Comparison of ENCODE assay signal across 23 cellular contexts in the genomic region with DNA sequence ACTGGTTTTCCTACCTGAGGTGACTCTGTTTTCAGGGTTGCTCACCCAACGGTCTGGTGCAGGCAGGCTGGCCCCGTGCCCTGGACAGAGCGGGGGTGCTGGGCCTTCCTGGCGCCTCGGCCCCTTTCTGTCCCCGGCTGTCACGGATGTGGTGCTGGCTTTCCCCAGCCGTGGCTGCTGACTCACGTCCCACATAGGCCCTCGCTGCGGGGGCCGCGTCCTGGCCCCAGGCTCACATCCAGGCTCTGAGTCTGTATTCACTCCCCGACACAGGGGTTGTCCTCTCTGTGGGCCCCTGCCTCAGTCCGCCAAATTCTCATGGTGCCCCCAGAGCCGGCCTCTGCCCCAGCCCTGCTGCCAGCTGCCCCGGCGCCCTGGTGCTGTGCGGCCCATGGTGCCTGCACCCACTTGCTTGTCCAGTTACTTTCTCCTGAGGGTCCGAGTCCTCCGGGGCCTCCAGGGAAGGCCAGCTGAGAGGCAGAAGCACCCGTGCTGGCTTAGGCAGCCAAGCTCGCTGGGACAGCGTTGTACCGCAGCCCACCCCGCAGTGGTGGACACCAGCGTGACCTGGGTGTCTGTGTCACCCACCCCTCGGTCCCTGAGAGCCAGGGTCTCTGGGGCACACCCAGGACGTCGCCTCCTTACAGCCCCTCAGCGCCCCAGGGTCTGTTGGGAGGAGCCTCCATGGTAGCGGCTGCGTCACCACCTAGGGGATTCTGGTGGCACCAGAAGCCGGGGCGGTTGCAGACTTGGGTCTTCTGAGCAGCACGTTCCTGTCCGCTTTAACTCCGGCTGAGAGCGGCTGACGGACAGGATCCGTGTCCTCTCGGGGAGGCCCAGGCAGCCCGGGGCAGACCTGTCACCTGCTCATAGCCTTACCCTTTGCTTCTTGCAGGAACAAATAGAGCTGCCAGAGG. TPM values are rescaled to one million over a fixed set of nuclear protein-coding genes. Genes with fewer than 3 reads are reported as not detected.
DNase-seq lines count a peak whose midpoint lies in the region; ATAC-seq, FAIRE-seq and TF ChIP-seq lines count a peak whose summit lies in the region.
"Had no signal": no experiment of that assay in that cellular context is flagged by ENCODE, and none has a peak within 500 bp of the region (broad histone marks: within the 10 kb centered on the region; RNA-seq: fewer than 3 reads in every experiment).

No MANE protein-coding gene starts in this region.

- no peak overlapping the region for H3K56ac ChIP-seq in H1 (replicated peaks; ENCODE audit: insufficient read length, low read depth, low read length)

- peaks cover 4% of the 10 kb centered on the region; the same call in 1 of the 2 replicates for H3K79me1 ChIP-seq in H1 (ENCODE audit: low read depth, low read length)
- peaks cover 5% of the 10 kb centered on the region for H3K79me1 ChIP-seq in neuronal stem cell (ENCODE audit: low read depth, low read length)

- H4K91ac ChIP-seq in H1 (replicated peaks; ENCODE audit: insufficient read length, low read length): no peak overlapping the region
- H4K91ac ChIP-seq in neuronal stem cell (ENCODE audit: low read depth, low read length, poor library complexity): no peak overlapping the region

- TF ChIP-seq EP300 in HepG2 (IDR thresholded peaks at IDR 0.05; ENCODE audit: low read depth in 2 of 2, low read length in 2 of 2) (no peak), HepG2 (CRISPR knock-in tag; IDR thresholded peaks at IDR 0.05; ENCODE audit: borderline replicate concordance) (no peak), H1 (IDR thresholded peaks at IDR 0.05; ENCODE audit: borderline replicate concordance in 1 of 2, low read depth in 2 of 2, low read length in 2 of 2) (no peak)

- TF ChIP-seq RAD21 in HepG2 (CRISPR knock-in tag; IDR thresholded peaks at IDR 0.05): no peak
- no peak for TF ChIP-seq RAD21 in H1 (IDR thresholded peaks at IDR 0.05 in 1 of 2, conservative IDR thresholded peaks at IDR 0.05 in 1 of 2; ENCODE audit: low read depth in 2 of 2, low read length in 2 of 2)

- H4K20me1 ChIP-seq in HepG2 (ENCODE audit: insufficient read depth, low read length) (0 out of 2 replicates have a peak, but pooled peaks cover 4% of the 10 kb centered on the region), H1 (replicated peaks in 1 of 2; ENCODE audit: control insufficient read depth in 1 of 2, insufficient read depth in 2 of 2, low read length in 2 of 2) (peaks cover 3 to 21% of the 10 kb centered on the region in 2 experiments)

- TF ChIP-seq POLR2A in HepG2 (IDR thresholded peaks at IDR 0.05; ENCODE audit: insufficient read depth in 1 of 2, low read depth in 2 of 2, low read length in 2 of 2) (no peak), right lobe of liver (IDR thresholded peaks at IDR 0.05) (no peak), H1 (IDR thresholded peaks at IDR 0.05; ENCODE audit: control extremely low read depth in 1 of 2, low read depth in 2 of 2, low read length in 2 of 2) (no peak)

- H2BK120ac ChIP-seq in H1 (replicated peaks; ENCODE audit: low read depth, low read length): no peak overlapping the region
- no peak overlapping the region for H2BK120ac ChIP-seq in neuronal stem cell (ENCODE audit: low read depth, low read length)

- H2AK5ac ChIP-seq in H1 (ENCODE audit: low read depth, low read length): no peak overlapping the region
- no peak overlapping the region for H2AK5ac ChIP-seq in neuronal stem cell (ENCODE audit: low read depth, low read length)

- H3K9me3 ChIP-seq in HepG2 (ENCODE audit: low read length) (no peaks in the 10 kb centered on the region), right lobe of liver (no peaks in the 10 kb centered on the region), H1 (ENCODE audit: insufficient read depth in 2 of 2, low read depth in 1 of 2, low read length in 1 of 2) (no peaks in the 10 kb centered on the region), neuronal stem cell (replicated peaks in 1 of 2; ENCODE audit: control insufficient read depth in 2 of 2, insufficient read depth in 1 of 2, low read depth in 1 of 2, low read length in 2 of 2) (no peaks in the 10 kb centered on the region)
- H3K9me3 ChIP-seq: A549, left lung, transverse colon had no signal

- H3K4me1 ChIP-seq in HepG2 (ENCODE audit: insufficient read depth, low read length) (peaks cover 38% of the 10 kb centered on the region), right lobe of liver (peaks cover 0 to 34% (median 16%) of the 10 kb centered on the region in 4 donors), H1 (replicated peaks in 1 of 4; ENCODE audit: control insufficient read depth in 3 of 4, insufficient read depth in 4 of 4, low read length in 3 of 4) (peaks cover 0 to 2% (median under 1%) of the 10 kb centered on the region in 4 experiments; a peak in 5 of 7 replicates), neuronal stem cell (ENCODE audit: control insufficient read depth in 2 of 2, insufficient read depth in 1 of 2, low read depth in 1 of 2, low read length in 2 of 2) (peaks cover 3 to 5% of the 10 kb centered on the region in 2 donors)

- POLR2A ChIA-PET in HepG2 (lab: Yijun Ruan, JAX): interaction anchor here (0.6 kb wide), 1 partner anchor 53 kb away, joined by 3 read pairs; no protein-coding TSS in a partner anchor
- POLR2A ChIA-PET in H1 (lab: Charles Lee; ENCODE audit: partially characterized antibody): interaction anchor here (0.8 to 1.2 kb wide), 2 partner anchors 38 to 105 kb away, joined by 3 to 4 read pairs; partner anchors contain the start of gene BAIAP2

- H3K23ac ChIP-seq in H1 (ENCODE audit: insufficient read length) (no peak overlapping the region), neuronal stem cell (ENCODE audit: low read depth, low read length, poor library complexity) (no peak overlapping the region)

- BruUV-seq in HepG2 (replicated peaks; lab: Mats Ljungman, UMichigan): no TSS peak

- no peak for DNase-seq in HepG2 (ENCODE audit: low spot score)
- DNase-seq in right lobe of liver: no peak
- DNase-seq in RCC 7860 (ENCODE audit: low spot score): peak; percentile 97
- DNase-seq in H1 (ENCODE audit: low read depth in 1 of 2, low spot score in 2 of 2): no peak
- DNase-seq in stimulated activated effector memory CD8-positive, alpha-beta T cell treated with anti-CD3 and anti-CD28 coated beads, Interleukin-12 subunit alpha, Interleukin-12 subunit beta, amount 100 ng/mL, for 72 hours (ENCODE audit: low spot score in 2 of 2): no peak
- DNase-seq in neuronal stem cell (ENCODE audit: low spot score): no peak
- DNase-seq: activated T-cell treated with anti-CD3 and anti-CD28 coated beads, Interleukin-2, amount 50 U/mL, for 1 hour; dermis blood vessel endothelial cell; foreskin melanocyte; Karpas-422; NCI-H1417 treated with DMSO at 0.1 percent for 48 hours; NCI-H82; stimulated activated naive CD4-positive, alpha-beta T cell; transverse colon had no signal

- H4K8ac ChIP-seq in H1 (ENCODE audit: extremely low read depth, insufficient read depth, low read length) (peak overlapping the region; percentile 85), neuronal stem cell (ENCODE audit: low read depth, low read length) (no peak overlapping the region)

- WGBS in HepG2 (ENCODE audit: low lambda C conversion rate): 96% methylated on average over 43 of the region's 43 CpGs
- WGBS in right lobe of liver (ENCODE audit: insufficient coverage, low coverage, low lambda C conversion rate, missing lambda C conversion rate): 92% methylated on average over 10 of the region's 43 CpGs
- WGBS in H1 (ENCODE audit: extremely low coverage in 1 of 2, insufficient coverage in 1 of 2, insufficient read length in 1 of 2, insufficient replicate concordance in 2 of 2, low coverage in 1 of 2, low lambda C conversion rate in 2 of 2, missing lambda C conversion rate in 1 of 2), 2 experiments: 93% methylated on average over 42 of the region's 43 CpGs; no CpG with 5 or more reads in 1 of the 2 experiments
- no CpG with 5 or more reads among the region's 43 CpGs for WGBS in neuronal stem cell (ENCODE audit: extremely low coverage in 2 of 2, insufficient read length in 2 of 2, insufficient replicate concordance in 1 of 2), 2 donors

- H4K5ac ChIP-seq in H1 (ENCODE audit: insufficient read length, low read depth, low read length): no peak overlapping the region

- no peak overlapping the region for H3K27ac Mint-ChIP-seq in stimulated activated effector memory CD8-positive, alpha-beta T cell treated with anti-CD3 and anti-CD28 coated beads, Interleukin-12 subunit alpha, Interleukin-12 subunit beta, amount 100 ng/mL, for 72 hours
- H3K27ac Mint-ChIP-seq: activated naive CD4-positive, alpha-beta T cell treated with anti-CD3 and anti-CD28 coated beads, Interleukin-2, amount 50 U/mL, for 72 hours had no signal

- H2BK12ac ChIP-seq in H1 (ENCODE audit: low read depth, low read length) (no peak overlapping the region), neuronal stem cell (ENCODE audit: low read length) (no peak overlapping the region)

- H3K18ac ChIP-seq in H1 (ENCODE audit: extremely low read depth, low read length): no peak overlapping the region
- H3K18ac ChIP-seq in neuronal stem cell (ENCODE audit: low read length): no peak overlapping the region

- H3K4me3 ChIP-seq in HepG2 (replicated peaks in 1 of 3; ENCODE audit: insufficient read depth in 1 of 3, low read depth in 2 of 3, low read length in 3 of 3) (no peak overlapping the region), right lobe of liver (no peak overlapping the region), H1 (ENCODE audit: extremely low read depth in 1 of 4, insufficient read depth in 2 of 4, low read depth in 3 of 4, low read length in 4 of 4) (no peak overlapping the region), neuronal stem cell (ENCODE audit: low read length in 2 of 2) (no peak overlapping the region)
- H3K4me3 ChIP-seq: A549, left lung, transverse colon had no signal

- no peak overlapping the region for H2BK5ac ChIP-seq in H1 (ENCODE audit: low read depth, low read length)
- no peak overlapping the region for H2BK5ac ChIP-seq in neuronal stem cell (ENCODE audit: low read length)

- H3K27ac ChIP-seq in HepG2 (ENCODE audit: extremely low read length, insufficient read depth, low read length) (no peak overlapping the region), right lobe of liver (no peak overlapping the region), H1 (ENCODE audit: low read depth, low read length) (no peak overlapping the region), neuronal stem cell (replicated peaks; ENCODE audit: low read length) (no peak overlapping the region)
- H3K27ac ChIP-seq: A549, epithelial cell of prostate, left lung, transverse colon had no signal

- no peak overlapping the region for H3K4me3 Mint-ChIP-seq in stimulated activated effector memory CD8-positive, alpha-beta T cell treated with anti-CD3 and anti-CD28 coated beads, Interleukin-12 subunit alpha, Interleukin-12 subunit beta, amount 100 ng/mL, for 72 hours

- H2BK20ac ChIP-seq in H1 (ENCODE audit: low read length): no peak overlapping the region

- no peak overlapping the region for H3K9ac ChIP-seq in HepG2 (ENCODE audit: insufficient read depth, low read depth, low read length)
- no peak overlapping the region for H3K9ac ChIP-seq in H1 (replicated peaks in 1 of 4; ENCODE audit: extremely low read depth in 1 of 4, low read depth in 3 of 4, low read length in 3 of 4)
- no peak overlapping the region for H3K9ac ChIP-seq in neuronal stem cell (ENCODE audit: low read depth, low read length, poor library complexity)

- H3K27me3 ChIP-seq in HepG2 (ENCODE audit: control insufficient read depth in 1 of 2, insufficient read depth in 2 of 2, low read length in 2 of 2): peaks cover 0 to 7% of the 10 kb centered on the region in 2 experiments; a peak in 3 of 5 replicates
- H3K27me3 ChIP-seq in right lobe of liver: no peaks in the 10 kb centered on the region
- H3K27me3 ChIP-seq in H1 (replicated peaks in 1 of 4; ENCODE audit: control insufficient read depth in 3 of 4, extremely low read depth in 1 of 4, insufficient read depth in 3 of 4, low read length in 3 of 4): peaks cover 0 to 4% (median 3%) of the 10 kb centered on the region in 4 experiments; a peak in 3 of 7 replicates
- no peaks in the 10 kb centered on the region for H3K27me3 ChIP-seq in neuronal stem cell (ENCODE audit: control insufficient read depth in 3 of 3, insufficient read depth in 3 of 3, low read depth in 1 of 3, low read length in 3 of 3)
- H3K27me3 ChIP-seq: transverse colon had no signal

- H3K4me1 Mint-ChIP-seq in stimulated activated effector memory CD8-positive, alpha-beta T cell treated with anti-CD3 and anti-CD28 coated beads, Interleukin-12 subunit alpha, Interleukin-12 subunit beta, amount 100 ng/mL, for 72 hours: peaks cover 16% of the 10 kb centered on the region

- H2BK15ac ChIP-seq in H1 (ENCODE audit: low read length): no peak overlapping the region
- no peak overlapping the region for H2BK15ac ChIP-seq in neuronal stem cell (ENCODE audit: low read length)

- in situ Hi-C loops in HepG2 (cut with HindIII; ENCODE audit: extremely low pct_ligation_motif_present, low pct_unique_long_range_greater_than_20kb): no loop called here

- H3K4me2 ChIP-seq in HepG2 (ENCODE audit: low read depth, low read length) (no peak overlapping the region), H1 (ENCODE audit: insufficient read depth in 1 of 2, low read depth in 2 of 2, low read length in 2 of 2) (no peak overlapping the region), neuronal stem cell (ENCODE audit: insufficient read depth, low read length, poor library complexity, severe bottlenecking) (no peak overlapping the region)
- H3K4me2 ChIP-seq: A549 had no signal

- no peaks in the 10 kb centered on the region for H3K9me3 Mint-ChIP-seq in stimulated activated effector memory CD8-positive, alpha-beta T cell treated with anti-CD3 and anti-CD28 coated beads, Interleukin-12 subunit alpha, Interleukin-12 subunit beta, amount 100 ng/mL, for 72 hours
- H3K9me3 Mint-ChIP-seq: activated naive CD4-positive, alpha-beta T cell treated with anti-CD3 and anti-CD28 coated beads, Interleukin-2, amount 50 U/mL, for 72 hours had no signal

- H3K23me2 ChIP-seq in H1 (ENCODE audit: low read depth, low read length): no peaks in the 10 kb centered on the region

- H3K36me3 ChIP-seq in HepG2 (replicated peaks in 1 of 2; ENCODE audit: control insufficient read depth in 1 of 2, insufficient read depth in 2 of 2, low read length in 2 of 2) (peaks cover 30 to 47% of the 10 kb centered on the region in 2 experiments), right lobe of liver (peaks cover 0 to 40% (median 7%) of the 10 kb centered on the region in 4 donors), H1 (ENCODE audit: control insufficient read depth in 2 of 4, insufficient read depth in 4 of 4, low read length in 3 of 4) (peaks cover 0 to 8% (median 1%) of the 10 kb centered on the region in 4 experiments; a peak in 3 of 8 replicates), neuronal stem cell (replicated peaks in 1 of 2; ENCODE audit: control insufficient read depth in 2 of 2, insufficient read depth in 2 of 2, low read length in 2 of 2) (peaks cover 24 to 54% of the 10 kb centered on the region in 2 donors)

- peaks cover 28% of the 10 kb centered on the region for H3K36me3 Mint-ChIP-seq in stimulated activated effector memory CD8-positive, alpha-beta T cell treated with anti-CD3 and anti-CD28 coated beads, Interleukin-12 subunit alpha, Interleukin-12 subunit beta, amount 100 ng/mL, for 72 hours
- H3K36me3 Mint-ChIP-seq: activated naive CD4-positive, alpha-beta T cell treated with anti-CD3 and anti-CD28 coated beads, Interleukin-2, amount 50 U/mL, for 72 hours had no signal

- H3K14ac ChIP-seq in H1 (ENCODE audit: insufficient read length) (no peak overlapping the region), neuronal stem cell (ENCODE audit: low read length) (no peak overlapping the region)

- CTCF ChIA-PET in HepG2 (lab: Yijun Ruan, JAX; ENCODE audit: low intra/inter-chr PET ratio, low total read pairs) (no interaction called here), H1 (lab: Charles Lee; ENCODE audit: partially characterized antibody) (interaction anchor here (0.7 to 1.5 kb wide), 5 partner anchors 8 to 33 kb away, joined by 3 to 7 read pairs (median 4); no protein-coding TSS in a partner anchor)

- H2AFZ ChIP-seq in HepG2 (ENCODE audit: low read length): no peak overlapping the region
- no peak overlapping the region for H2AFZ ChIP-seq in H1 (ENCODE audit: low read length)
- no peak overlapping the region for H2AFZ ChIP-seq in neuronal stem cell (ENCODE audit: low read length)

- FAIRE-seq in HepG2 (lab: Jason Lieb, UNC): no peak
- FAIRE-seq in RCC 7860 (lab: Jason Lieb, UNC): peak; percentile 95
- FAIRE-seq in H1 (lab: Jason Lieb, UNC): no peak
- FAIRE-seq: A549, GM18507, GM19239, TTC549 had no signal

- no peak for TF ChIP-seq CTCF in HepG2 (CRISPR knock-in tag; IDR thresholded peaks at IDR 0.05)
- TF ChIP-seq CTCF in right lobe of liver (IDR thresholded peaks at IDR 0.05): no peak
- no peak for TF ChIP-seq CTCF in H1 (IDR thresholded peaks at IDR 0.05; ENCODE audit: control extremely low read depth in 1 of 3, insufficient read depth in 1 of 3, low read depth in 1 of 3, low read length in 3 of 3)

- H3K4ac ChIP-seq in H1 (replicated peaks; ENCODE audit: insufficient read length, low read depth, low read length) (no peak overlapping the region), neuronal stem cell (ENCODE audit: low read length) (no peak overlapping the region)

- H3K79me2 ChIP-seq in HepG2 (ENCODE audit: insufficient read depth, low read length) (no peaks in the 10 kb centered on the region), H1 (ENCODE audit: control insufficient read depth in 1 of 2, insufficient read depth in 2 of 2, low read length in 2 of 2) (no peaks in the 10 kb centered on the region; a peak in 1 of 4 replicates)

- ATAC-seq in HepG2: no peak
- no peak for ATAC-seq in right lobe of liver
- peak; percentile 56 for ATAC-seq in stimulated activated effector memory CD8-positive, alpha-beta T cell treated with anti-CD3 and anti-CD28 coated beads, Interleukin-12 subunit alpha, Interleukin-12 subunit beta, amount 100 ng/mL, for 72 hours
- ATAC-seq in HG03159 (IDR thresholded peaks at IDR 0.05; ENCODE audit: unreplicated experiment): no peak
- no peak for ATAC-seq in GM18519 (IDR thresholded peaks at IDR 0.05; ENCODE audit: low FRiP score, unreplicated experiment)
- ATAC-seq: A549, left lung had no signal

- intact Hi-C loops in HepG2 (cut with micrococcal nuclease; ENCODE audit: unreplicated experiment): no loop called here
- intact Hi-C loops in right lobe of liver (cut with DNase I): loop anchor here in 1 of 2 donors (10.0 kb wide), 1 partner anchor 107 kb away; no protein-coding TSS in a partner anchor

RNA-seq across cellular contexts. Expression of gene CHMP6, which starts 6.1 kb away (rescaled TPM):
- total RNA-seq in HepG2 (2016; rRNA removed; fragmentation: Illumina TruSeq; extraction: Trizol) (24.2 and 24.6 TPM in 2 replicates), right lobe of liver (10 to 100 TPM; 13.4 to 27.8 (median 15.6) TPM)
- 5.9 and 6.6 TPM in 2 replicates for total RNA-seq in HepG2 (2016; cell fraction: cytosol; rRNA removed; fragmentation: Illumina TruSeq; extraction: Trizol; ENCODE audit: low read depth)
- 24.5 and 25.5 TPM in 2 replicates for total RNA-seq in HepG2 (2016; cell fraction: insoluble cytoplasmic fraction; rRNA removed; fragmentation: Illumina TruSeq; extraction: Trizol)
- total RNA-seq in HepG2 (2016; cell fraction: membrane; rRNA removed; fragmentation: Illumina TruSeq; extraction: Trizol): 14.7 and 15.5 TPM in 2 replicates
- total RNA-seq in HepG2 (2016; cell fraction: nucleus; rRNA removed; fragmentation: Illumina TruSeq; extraction: Trizol): 12.8 and 13.9 TPM in 2 replicates
- polyA plus RNA-seq in HepG2 (2011; rRNA removed) (11.1 and 17.7 TPM in 2 replicates), H1 (2011; rRNA removed) (24.3 and 28.9 TPM in 2 replicates)
- polyA plus RNA-seq in HepG2 (2011; cell fraction: cytosol; rRNA removed): 14.2 and 21.6 TPM in 2 replicates
- 31.7 and 32.3 TPM in 2 replicates for polyA plus RNA-seq in HepG2 (2011; cell fraction: nucleus; rRNA removed)
- polyA plus RNA-seq in HepG2 (2012): 10.1 and 14.6 TPM in 2 replicates
- polyA plus RNA-seq in HepG2 (2016; cell fraction: cytosol; fragmentation: Illumina TruSeq; extraction: Trizol; ENCODE audit: low read depth): 8.4 and 9.7 TPM in 2 replicates
- polyA plus RNA-seq in HepG2 (2016; cell fraction: insoluble cytoplasmic fraction; fragmentation: Illumina TruSeq; extraction: Trizol; ENCODE audit: low read depth): 42.4 and 45.1 TPM in 2 replicates
- 14.8 and 17.6 TPM in 2 replicates for polyA plus RNA-seq in HepG2 (2016; cell fraction: membrane; fragmentation: Illumina TruSeq; extraction: Trizol; ENCODE audit: low read depth)
- polyA plus RNA-seq in HepG2 (2016; cell fraction: nucleus; fragmentation: Illumina TruSeq; extraction: Trizol; ENCODE audit: insufficient read depth, low read depth): 34.7 and 37.8 TPM in 2 replicates
- polyA minus RNA-seq in HepG2 (2011; rRNA and poly(A)+ RNA removed; ENCODE audit: low replicate concordance): 6.7 and 18.8 TPM in 2 replicates
- polyA minus RNA-seq in HepG2 (2011; cell fraction: cytosol; rRNA and poly(A)+ RNA removed): 8.2 and 11.1 TPM in 2 replicates
- 20.0 and 22.4 TPM in 2 replicates for polyA minus RNA-seq in HepG2 (2011; cell fraction: nucleus; rRNA and poly(A)+ RNA removed)
- 15.7 and 16.0 TPM in 2 replicates for total RNA-seq in H1 (2021; fragmentation: NEBNext Ultra II Directional; extraction: Animal tissue kit (Norgen Biotek cat#: 25700))
- 22.9 TPM for polyA plus RNA-seq in H1 (2011; cell fraction: cytosol; rRNA removed)
- polyA plus RNA-seq in H1 (2011; cell fraction: nucleus; rRNA removed): 23.5 TPM
- polyA plus RNA-seq in H1 (2012, experiment 1 of 2): 8.5 to 14.9 TPM (median 13.4 TPM) in 4 replicates
- polyA plus RNA-seq in H1 (2012, experiment 2 of 2): 13.4 TPM
- polyA plus RNA-seq in H1 (2013, experiment 1 of 2): 9.5 TPM
- 7.9 TPM for polyA plus RNA-seq in H1 (2013, experiment 2 of 2)
- polyA minus RNA-seq in H1 (2011; rRNA and poly(A)+ RNA removed): 5.7 and 6.4 TPM in 2 replicates
- polyA minus RNA-seq in H1 (2011; cell fraction: cytosol; rRNA and poly(A)+ RNA removed): 7.2 TPM
- 15.6 TPM for polyA minus RNA-seq in H1 (2011; cell fraction: nucleus; rRNA and poly(A)+ RNA removed)
- 14.3 TPM for polyA plus RNA-seq in neuronal stem cell (2013, experiment 1 of 2)
- 13.1 TPM for polyA plus RNA-seq in neuronal stem cell (2013, experiment 2 of 2)

RNA-seq across cellular contexts. Expression of gene BAIAP2, which starts 37.2 kb away (rescaled TPM):
- 16.3 and 22.5 TPM in 2 replicates for total RNA-seq in HepG2 (2016; rRNA removed; fragmentation: Illumina TruSeq; extraction: Trizol)
- 8.5 and 9.9 TPM in 2 replicates for total RNA-seq in HepG2 (2016; cell fraction: cytosol; rRNA removed; fragmentation: Illumina TruSeq; extraction: Trizol; ENCODE audit: low read depth)
- total RNA-seq in HepG2 (2016; cell fraction: insoluble cytoplasmic fraction; rRNA removed; fragmentation: Illumina TruSeq; extraction: Trizol): 15.1 and 19.9 TPM in 2 replicates
- 11.6 and 11.8 TPM in 2 replicates for total RNA-seq in HepG2 (2016; cell fraction: membrane; rRNA removed; fragmentation: Illumina TruSeq; extraction: Trizol)
- total RNA-seq in HepG2 (2016; cell fraction: nucleus; rRNA removed; fragmentation: Illumina TruSeq; extraction: Trizol): 15.9 and 21.1 TPM in 2 replicates
- polyA plus RNA-seq in HepG2 (2011; rRNA removed): 24.0 and 29.8 TPM in 2 replicates
- 14.8 and 22.5 TPM in 2 replicates for polyA plus RNA-seq in HepG2 (2011; cell fraction: cytosol; rRNA removed)
- 101 and 122 TPM in 2 replicates for polyA plus RNA-seq in HepG2 (2011; cell fraction: nucleus; rRNA removed)
- 34.4 and 34.9 TPM in 2 replicates for polyA plus RNA-seq in HepG2 (2012)
- polyA plus RNA-seq in HepG2 (2016; cell fraction: cytosol; fragmentation: Illumina TruSeq; extraction: Trizol; ENCODE audit: low read depth): 3.9 and 4.4 TPM in 2 replicates
- 14.7 and 22.4 TPM in 2 replicates for polyA plus RNA-seq in HepG2 (2016; cell fraction: insoluble cytoplasmic fraction; fragmentation: Illumina TruSeq; extraction: Trizol; ENCODE audit: low read depth)
- polyA plus RNA-seq in HepG2 (2016; cell fraction: membrane; fragmentation: Illumina TruSeq; extraction: Trizol; ENCODE audit: low read depth): 6.8 and 8.2 TPM in 2 replicates
- polyA plus RNA-seq in HepG2 (2016; cell fraction: nucleus; fragmentation: Illumina TruSeq; extraction: Trizol; ENCODE audit: insufficient read depth, low read depth): 38.9 and 40.0 TPM in 2 replicates
- 6.9 and 34.6 TPM in 2 replicates for polyA minus RNA-seq in HepG2 (2011; rRNA and poly(A)+ RNA removed; ENCODE audit: low replicate concordance)
- polyA minus RNA-seq in HepG2 (2011; cell fraction: cytosol; rRNA and poly(A)+ RNA removed): 19.5 and 20.5 TPM in 2 replicates
- polyA minus RNA-seq in HepG2 (2011; cell fraction: nucleus; rRNA and poly(A)+ RNA removed): 51.2 and 56.7 TPM in 2 replicates
- total RNA-seq in right lobe of liver: 100 to 1,000 TPM in 1 of 6 experiments, 10 to 100 TPM in 5; 46.6 to 139 (median 63.3) TPM
- 18.4 and 22.8 TPM in 2 replicates for total RNA-seq in H1 (2021; fragmentation: NEBNext Ultra II Directional; extraction: Animal tissue kit (Norgen Biotek cat#: 25700))
- 10.0 and 19.8 TPM in 2 replicates for polyA plus RNA-seq in H1 (2011; rRNA removed)
- 8.2 TPM for polyA plus RNA-seq in H1 (2011; cell fraction: cytosol; rRNA removed)
- polyA plus RNA-seq in H1 (2011; cell fraction: nucleus; rRNA removed): 25.9 TPM
- polyA plus RNA-seq in H1 (2012, experiment 1 of 2): 12.1 to 15.1 TPM (median 14.9 TPM) in 4 replicates
- polyA plus RNA-seq in H1 (2012, experiment 2 of 2): 15.4 TPM
- 12.5 TPM for polyA plus RNA-seq in H1 (2013, experiment 1 of 2)
- polyA plus RNA-seq in H1 (2013, experiment 2 of 2): 11.0 TPM
- polyA minus RNA-seq in H1 (2011; rRNA and poly(A)+ RNA removed): 9.6 and 11.6 TPM in 2 replicates
- polyA minus RNA-seq in H1 (2011; cell fraction: cytosol; rRNA and poly(A)+ RNA removed): 15.8 TPM
- 25.5 TPM for polyA minus RNA-seq in H1 (2011; cell fraction: nucleus; rRNA and poly(A)+ RNA removed)
- 30.9 TPM for polyA plus RNA-seq in neuronal stem cell (2013, experiment 1 of 2)
- polyA plus RNA-seq in neuronal stem cell (2013, experiment 2 of 2): 31.6 TPM
